In genomic region chr1:149285204-149285603, GRCh38 we compare ENCODE assay signal across 7 cellular contexts.
DNase-seq lines count a peak whose midpoint lies in the region; ATAC-seq and TF ChIP-seq lines count a peak whose summit lies in the region.
"Not testable (repeated sequence)": the region's sequence is repeated elsewhere in the genome, so short reads cannot be mapped to it uniquely, and the experiment has no call there.

No MANE protein-coding gene starts in this region.

- not testable (repeated sequence) for H4K20me1 ChIP-seq in HCT116 (ENCODE audit: insufficient read depth)

- POLR2A ChIA-PET in HCT116 (lab: Charles Lee); naive thymus-derived CD4-positive, alpha-beta T cell (lab: Charles Lee): not testable (repeated sequence)

- not testable (repeated sequence) for H3K27ac Mint-ChIP-seq in T-helper 17 cell; naive thymus-derived CD4-positive, alpha-beta T cell; stimulated activated memory B cell treated with anti-CD40 and anti-IgM and Interleukin-4, amounts not matched to agents 10 μg/mL and 1 μg/mL and 100 μg/mL, for 72 hours

- not testable (repeated sequence) for TF ChIP-seq CTCF in HCT116 (IDR thresholded peaks at IDR 0.05 in 2 of 3, conservative IDR thresholded peaks at IDR 0.05 in 1 of 3; ENCODE audit: borderline replicate concordance in 1 of 3, insufficient read depth in 1 of 3, low read depth in 2 of 3, low read length in 2 of 3); body of pancreas (IDR thresholded peaks at IDR 0.05); left lung (IDR thresholded peaks at IDR 0.05)

- not testable (repeated sequence) for H3K4me1 Mint-ChIP-seq in T-helper 17 cell; naive thymus-derived CD4-positive, alpha-beta T cell; stimulated activated memory B cell treated with anti-CD40 and anti-IgM and Interleukin-4, amounts not matched to agents 10 μg/mL and 1 μg/mL and 100 μg/mL, for 72 hours

- TF ChIP-seq RAD21 in HCT116 (IDR thresholded peaks at IDR 0.05; ENCODE audit: low read depth), result not testable (repeated sequence)

- H3K9ac ChIP-seq in HCT116 (ENCODE audit: low read length), result not testable (repeated sequence)

- no CpG with 5 or more reads among the region's 14 CpGs for WGBS in body of pancreas, 2 donors

- DNase-seq in HCT116 (ENCODE audit: low read depth, low spot score); T-helper 17 cell; body of pancreas; Right ventricle myocardium superior; left lung; naive thymus-derived CD4-positive, alpha-beta T cell: not testable (repeated sequence)

- H3K9me3 Mint-ChIP-seq in naive thymus-derived CD4-positive, alpha-beta T cell; stimulated activated memory B cell treated with anti-CD40 and anti-IgM and Interleukin-4, amounts not matched to agents 10 μg/mL and 1 μg/mL and 100 μg/mL, for 72 hours: not testable (repeated sequence)

- CTCF ChIA-PET in HCT116 (lab: Charles Lee); naive thymus-derived CD4-positive, alpha-beta T cell (lab: Charles Lee): not testable (repeated sequence)

- RAD21 ChIA-PET in HCT116 (lab: Charles Lee; ENCODE audit: low non-redundant PET in 1 of 2, low total read pairs in 2 of 2, uncharacterized antibody in 2 of 2, unreplicated experiment in 2 of 2), result not testable (repeated sequence)

- not testable (repeated sequence) for H3K36me3 Mint-ChIP-seq in T-helper 17 cell (ENCODE audit: low read depth); naive thymus-derived CD4-positive, alpha-beta T cell; stimulated activated memory B cell treated with anti-CD40 and anti-IgM and Interleukin-4, amounts not matched to agents 10 μg/mL and 1 μg/mL and 100 μg/mL, for 72 hours

- H3K27ac ChIP-seq in HCT116 (ENCODE audit: low read depth, low read length); body of pancreas; left lung; naive thymus-derived CD4-positive, alpha-beta T cell (ENCODE audit: low read depth, low read length): not testable (repeated sequence)

- H3K36me3 ChIP-seq in HCT116 (ENCODE audit: control insufficient read depth in 1 of 2, insufficient read depth in 2 of 2, low read length in 2 of 2); body of pancreas (replicated peaks in 1 of 2; ENCODE audit: insufficient read depth in 1 of 2, low read depth in 2 of 2); left lung; naive thymus-derived CD4-positive, alpha-beta T cell (ENCODE audit: control insufficient read depth in 2 of 3, insufficient read depth in 3 of 3, low read length in 3 of 3): not testable (repeated sequence)

- not testable (repeated sequence) for H3K4me2 ChIP-seq in HCT116 (ENCODE audit: low read length)

- H2AFZ ChIP-seq in HCT116 (ENCODE audit: low read depth, low read length, poor library complexity, severe bottlenecking), result not testable (repeated sequence)

- H3K9me3 ChIP-seq in HCT116 (ENCODE audit: control insufficient read depth in 1 of 2, insufficient read depth in 1 of 2, low read depth in 1 of 2, low read length in 2 of 2); T-helper 17 cell (ENCODE audit: control insufficient read depth, low read length, poor library complexity, severe bottlenecking); body of pancreas; left lung; naive thymus-derived CD4-positive, alpha-beta T cell (ENCODE audit: control insufficient read depth in 2 of 3, low read length in 3 of 3): not testable (repeated sequence)

- H3K27me3 Mint-ChIP-seq in T-helper 17 cell; naive thymus-derived CD4-positive, alpha-beta T cell; stimulated activated memory B cell treated with anti-CD40 and anti-IgM and Interleukin-4, amounts not matched to agents 10 μg/mL and 1 μg/mL and 100 μg/mL, for 72 hours: not testable (repeated sequence)

- not testable (repeated sequence) for H3K4me1 ChIP-seq in HCT116 (ENCODE audit: control insufficient read depth in 1 of 2, insufficient read depth in 2 of 2, low read length in 2 of 2); body of pancreas; left lung; naive thymus-derived CD4-positive, alpha-beta T cell (ENCODE audit: control insufficient read depth in 2 of 2, insufficient read depth in 2 of 2, low read length in 2 of 2)

- not testable (repeated sequence) for TF ChIP-seq POLR2A in HCT116 (IDR thresholded peaks at IDR 0.05; ENCODE audit: borderline replicate concordance, extremely low read depth, insufficient read depth, insufficient read length); body of pancreas (IDR thresholded peaks at IDR 0.05)

- intact Hi-C loops in HCT116 (cut with micrococcal nuclease); body of pancreas (cut with DNase I); Right ventricle myocardium superior (cut with DNase I); left lung (cut with DNase I); naive thymus-derived CD4-positive, alpha-beta T cell (cut with micrococcal nuclease): not testable (repeated sequence)

- H3K4me3 Mint-ChIP-seq in T-helper 17 cell; naive thymus-derived CD4-positive, alpha-beta T cell; stimulated activated memory B cell treated with anti-CD40 and anti-IgM and Interleukin-4, amounts not matched to agents 10 μg/mL and 1 μg/mL and 100 μg/mL, for 72 hours: not testable (repeated sequence)

- H3K27me3 ChIP-seq in HCT116 (ENCODE audit: insufficient read depth, low read length); body of pancreas; left lung; naive thymus-derived CD4-positive, alpha-beta T cell (ENCODE audit: control insufficient read depth in 2 of 2, insufficient read depth in 2 of 2, low read length in 2 of 2): not testable (repeated sequence)

- ATAC-seq in HCT116, result peak; percentile 49
- ATAC-seq in T-helper 17 cell, result peak; percentile 9
- ATAC-seq in body of pancreas, result peak; percentile 34
- peak; percentile 51 for ATAC-seq in Right ventricle myocardium superior (ENCODE audit: poor library complexity)
- peak; percentile 53 for ATAC-seq in left lung
- ATAC-seq in naive thymus-derived CD4-positive, alpha-beta T cell, result peak; percentile 35
- ATAC-seq in stimulated activated memory B cell treated with anti-CD40 and anti-IgM and Interleukin-4, amounts not matched to agents 10 μg/mL and 1 μg/mL and 100 μg/mL, for 72 hours, result peak; percentile 47

- not testable (repeated sequence) for BruUV-seq in HCT116 (replicated peaks; lab: Mats Ljungman, UMichigan)

- not testable (repeated sequence) for H3K4me3 ChIP-seq in HCT116 (replicated peaks in 1 of 2; ENCODE audit: low read depth in 1 of 2, low read length in 2 of 2); body of pancreas; left lung; naive thymus-derived CD4-positive, alpha-beta T cell (ENCODE audit: low read length)

- H3K79me2 ChIP-seq in HCT116 (ENCODE audit: insufficient read depth, low read length), result not testable (repeated sequence)

- H3K9me2 ChIP-seq in HCT116 (ENCODE audit: insufficient read depth), result not testable (repeated sequence)
